ENCODE assay signal across 18 cellular contexts in the genomic region with DNA sequence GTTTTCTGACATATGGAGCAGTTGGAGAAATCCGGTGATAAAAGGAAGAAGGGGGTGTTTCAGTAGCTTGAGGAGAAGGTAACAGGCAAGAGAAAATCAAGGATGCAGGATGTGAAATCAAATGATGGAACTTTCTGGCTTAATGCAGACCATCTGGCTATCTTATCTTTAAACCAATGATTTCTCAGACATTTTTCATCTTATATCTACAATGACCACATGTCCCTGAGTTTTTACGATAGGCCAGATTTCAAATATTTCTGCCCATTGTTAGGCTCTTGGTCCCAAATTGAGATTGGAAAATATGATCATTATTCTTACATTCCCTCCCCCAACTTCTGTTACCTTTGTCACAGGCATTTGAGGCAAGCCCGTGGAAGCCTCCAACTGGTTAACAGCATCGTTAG.
"Had no signal": no experiment of that assay in that cellular context is flagged by ENCODE, and none has a peak within 500 bp of the region (broad histone marks: within the 10 kb centered on the region; RNA-seq: fewer than 3 reads in every experiment).

No MANE protein-coding gene starts in this region.

- H3K4me1 ChIP-seq: colonic mucosa, esophagus squamous epithelium, foreskin keratinocyte, sigmoid colon had no signal

- H3K36me3 Mint-ChIP-seq: naive B cell had no signal

- H3K27ac ChIP-seq: colonic mucosa, esophagus squamous epithelium, foreskin keratinocyte, hepatocyte, sigmoid colon, skin epidermis had no signal

- H3K27ac Mint-ChIP-seq: naive B cell had no signal

- H3K9me3 Mint-ChIP-seq: naive B cell had no signal

- H3K27me3 ChIP-seq: colonic mucosa, esophagus squamous epithelium, foreskin keratinocyte, hepatocyte, sigmoid colon had no signal

- H3K4me3 Mint-ChIP-seq: naive B cell had no signal

- DNase-seq: colonic mucosa; dermis blood vessel endothelial cell; esophagus squamous epithelium; foreskin keratinocyte; head of caudate nucleus; left colon; left ventricle myocardium superior; mesenchymal stem cell; naive B cell; posterior cingulate gyrus; sigmoid colon; stimulated activated CD4-positive, alpha-beta T cell treated with anti-CD3 and anti-CD28 coated beads, Interleukin-12 subunit alpha, Interleukin-12 subunit beta, amount 100 ng/mL, for 4 hours; stimulated activated CD4-positive, alpha-beta T cell treated with anti-CD3 and anti-CD28 coated beads, Interleukin-2, amount 100 ng/mL, for 48 hours; stimulated activated naive CD4-positive, alpha-beta T cell treated with Interleukin-2 at 50 U/mL for 16 hours; trophoblast cell had no signal

- H3K4me1 Mint-ChIP-seq: naive B cell had no signal

- H3K4me3 ChIP-seq: colonic mucosa, esophagus squamous epithelium, hepatocyte, lung, sigmoid colon, skin epidermis had no signal

- H3K9me3 ChIP-seq: colonic mucosa, esophagus squamous epithelium, sigmoid colon had no signal

- ATAC-seq: foreskin keratinocyte, left colon, left ventricle myocardium superior had no signal

- H3K36me3 ChIP-seq: colonic mucosa, esophagus squamous epithelium, sigmoid colon had no signal
